In genomic region chr1:88058205-88058604, GRCh38 we compare ENCODE assay signal across 27 cellular contexts.
"Had no signal": no experiment of that assay in that cellular context is flagged by ENCODE, and none has a peak within 500 bp of the region (broad histone marks: within the 10 kb centered on the region; RNA-seq: fewer than 3 reads in every experiment).

No MANE protein-coding gene starts in this region.

- DNase-seq: kidney glomerular epithelial cell; left cardiac atrium; left lung; lower lobe of right lung; mammary epithelial cell; mesenchymal stem cell; naive thymus-derived CD8-positive, alpha-beta T cell; nucleus accumbens; pancreas; posterior cingulate gyrus; retina; right cardiac atrium; stimulated activated CD4-positive, alpha-beta T cell treated with anti-CD3 and anti-CD28 coated beads, Interleukin-12 subunit alpha, Interleukin-12 subunit beta, amount 100 ng/mL, for 4 hours; stimulated activated CD4-positive, alpha-beta T cell treated with anti-CD3 and anti-CD28 coated beads, Interleukin-15, amount 100 ng/mL, for 24 hours; stimulated activated CD4-positive, alpha-beta T cell treated with anti-CD3 and anti-CD28 coated beads, Interleukin-2, amount 100 ng/mL, for 24 hours; stimulated activated CD4-positive, alpha-beta T cell treated with anti-CD3 and anti-CD28 coated beads, Interleukin-4, amount 100 ng/mL, for 1 hour; stimulated activated naive B cell treated with anti-CD40 and anti-IgM and Interleukin-4, amounts not matched to agents 10 μg/mL and 1 μg/mL and 100 μg/mL, for 72 hours; stimulated activated naive CD8-positive, alpha-beta T cell treated with anti-CD3 and anti-CD28 coated beads, Interleukin-15, Interleukin-2, amounts not matched to agents 100 U/mL and 50 U/mL, for 24 hours; stomach; testis; thyroid gland; transverse colon; upper lobe of left lung had no signal

- H3K9me3 ChIP-seq: left lung, lower lobe of right lung, pancreas, prostate gland, stomach, testis, thyroid gland, transverse colon, upper lobe of left lung, vagina had no signal

- H3K36me3 ChIP-seq: left lung, lower lobe of right lung, pancreas, prostate gland, stomach, thyroid gland, transverse colon, upper lobe of left lung, vagina had no signal

- ATAC-seq: left cardiac atrium; left lung; lower lobe of right lung; naive thymus-derived CD8-positive, alpha-beta T cell; pancreas; right cardiac atrium; sciatic nerve; stimulated activated naive B cell treated with anti-CD40 and anti-IgM and Interleukin-4, amounts not matched to agents 10 μg/mL and 1 μg/mL and 100 μg/mL, for 72 hours; stimulated activated naive CD8-positive, alpha-beta T cell treated with anti-CD3 and anti-CD28 coated beads, Interleukin-15, Interleukin-2, amounts not matched to agents 100 U/mL and 50 U/mL, for 24 hours had no signal

- H3K27me3 ChIP-seq: left lung, pancreas, stomach, testis, thyroid gland, transverse colon, upper lobe of left lung, vagina had no signal

- H3K4me3 ChIP-seq: left lung, lower lobe of right lung, pancreas, prostate gland, skin epidermis, stomach, testis, thyroid gland, transverse colon, upper lobe of left lung, vagina had no signal

- H3K4me1 ChIP-seq: left lung, lower lobe of right lung, pancreas, prostate gland, testis, transverse colon, upper lobe of left lung had no signal

- H3K27ac ChIP-seq: left lung, lower lobe of right lung, pancreas, prostate gland, skin epidermis, stomach, testis, thyroid gland, transverse colon, upper lobe of left lung, vagina had no signal
